In genomic region chr14:53619625-53620324, GRCh38 we compare ENCODE assay signal across 15 cellular contexts.
DNase-seq lines count a peak whose midpoint lies in the region; ATAC-seq and TF ChIP-seq lines count a peak whose summit lies in the region.
"Had no signal": no experiment of that assay in that cellular context is flagged by ENCODE, and none has a peak within 500 bp of the region (broad histone marks: within the 10 kb centered on the region; RNA-seq: fewer than 3 reads in every experiment).

No MANE protein-coding gene starts in this region.

- peaks cover 9% of the 10 kb centered on the region for H3K9me3 Mint-ChIP-seq in stimulated activated effector memory CD8-positive, alpha-beta T cell treated with anti-CD3 and anti-CD28 coated beads, Interleukin-12 subunit alpha, Interleukin-12 subunit beta, amount 100 ng/mL, for 72 hours
- H3K9me3 Mint-ChIP-seq: activated CD4-positive, alpha-beta memory T cell treated with anti-CD3 and anti-CD28 coated beads, Interleukin-2, amount 10 ng/mL, durations not matched to agents 7 days and 5 days had no signal

- no peak for TF ChIP-seq POLR2A in GM18505 (IDR thresholded peaks at IDR 0.05; ENCODE audit: borderline replicate concordance, extremely low read depth, insufficient read depth, insufficient read length)

- H3K27ac ChIP-seq in left lung (no peak overlapping the region), aorta (ENCODE audit: low read depth in 1 of 2, low read length in 2 of 2) (no peak overlapping the region)
- H3K27ac ChIP-seq: 22Rv1, neural progenitor cell had no signal

- ATAC-seq in Right ventricle myocardium inferior: peak; percentile 80
- peak; percentile 62 for ATAC-seq in left lung
- ATAC-seq in aorta (ENCODE audit: low FRiP score): peak; percentile 63
- no peak for ATAC-seq in stimulated activated effector memory CD8-positive, alpha-beta T cell treated with anti-CD3 and anti-CD28 coated beads, Interleukin-12 subunit alpha, Interleukin-12 subunit beta, amount 100 ng/mL, for 72 hours
- no peak for ATAC-seq in GM18505 (IDR thresholded peaks at IDR 0.05; ENCODE audit: unreplicated experiment)

- TF ChIP-seq CTCF in choroid plexus epithelial cell (conservative IDR thresholded peaks at IDR 0.05; ENCODE audit: low read depth, low read length): no peak
- no peak for TF ChIP-seq CTCF in left lung (IDR thresholded peaks at IDR 0.05)

- no peaks in the 10 kb centered on the region for H3K36me3 ChIP-seq in left lung
- no peaks in the 10 kb centered on the region for H3K36me3 ChIP-seq in aorta (ENCODE audit: control insufficient read depth in 1 of 2, insufficient read depth in 2 of 2, low read length in 1 of 2)
- H3K36me3 ChIP-seq: neural progenitor cell had no signal

- H3K27ac Mint-ChIP-seq in stimulated activated effector memory CD8-positive, alpha-beta T cell treated with anti-CD3 and anti-CD28 coated beads, Interleukin-12 subunit alpha, Interleukin-12 subunit beta, amount 100 ng/mL, for 72 hours: no peak overlapping the region
- H3K27ac Mint-ChIP-seq: activated CD4-positive, alpha-beta memory T cell treated with anti-CD3 and anti-CD28 coated beads, Interleukin-2, amount 10 ng/mL, durations not matched to agents 7 days and 5 days; activated naive CD8-positive, alpha-beta T cell; neural progenitor cell had no signal

- intact Hi-C loops in Right ventricle myocardium inferior (cut with DNase I) (no loop called here), cardiac septum (cut with DNase I) (no loop called here), left lung (cut with DNase I) (no loop called here), aorta (cut with DNase I) (no loop called here)

- no peaks in the 10 kb centered on the region for H3K4me1 ChIP-seq in left lung
- H3K4me1 ChIP-seq in aorta (ENCODE audit: control insufficient read depth in 1 of 2, insufficient read depth in 2 of 2, low read length in 2 of 2): no peaks in the 10 kb centered on the region

- H3K9me3 ChIP-seq in left lung: no peaks in the 10 kb centered on the region
- no peaks in the 10 kb centered on the region for H3K9me3 ChIP-seq in aorta (ENCODE audit: control insufficient read depth, low read length)

- no peaks in the 10 kb centered on the region for H3K4me1 Mint-ChIP-seq in stimulated activated effector memory CD8-positive, alpha-beta T cell treated with anti-CD3 and anti-CD28 coated beads, Interleukin-12 subunit alpha, Interleukin-12 subunit beta, amount 100 ng/mL, for 72 hours
- H3K4me1 Mint-ChIP-seq: activated CD4-positive, alpha-beta memory T cell treated with anti-CD3 and anti-CD28 coated beads, Interleukin-2, amount 10 ng/mL, durations not matched to agents 7 days and 5 days had no signal

- no peaks in the 10 kb centered on the region for H3K27me3 ChIP-seq in left lung
- H3K27me3 ChIP-seq in aorta (ENCODE audit: control insufficient read depth in 1 of 2, insufficient read depth in 2 of 2, low read length in 1 of 2): no peaks in the 10 kb centered on the region
- H3K27me3 ChIP-seq: neural progenitor cell had no signal

- 58 to 63% methylated on average over 5 of the region's 5 CpGs for WGBS in aorta, 2 donors

- H3K36me3 Mint-ChIP-seq in stimulated activated effector memory CD8-positive, alpha-beta T cell treated with anti-CD3 and anti-CD28 coated beads, Interleukin-12 subunit alpha, Interleukin-12 subunit beta, amount 100 ng/mL, for 72 hours: no peaks in the 10 kb centered on the region
- H3K36me3 Mint-ChIP-seq: activated naive CD8-positive, alpha-beta T cell; neural progenitor cell had no signal

- DNase-seq in Right ventricle myocardium inferior (ENCODE audit: missing footprints) (no peak), cardiac septum (ENCODE audit: low spot score) (no peak), choroid plexus epithelial cell (ENCODE audit: low read depth) (peak; percentile 26), left lung (no peak), aorta (no peak), NCI-H1417 (lab: John Stamatoyannopoulos, UW) (no peak)
- no peak for DNase-seq in stimulated activated effector memory CD8-positive, alpha-beta T cell treated with anti-CD3 and anti-CD28 coated beads, Interleukin-12 subunit alpha, Interleukin-12 subunit beta, amount 100 ng/mL, for 72 hours (ENCODE audit: low spot score in 2 of 2)
- DNase-seq: activated CD4-positive, alpha-beta memory T cell treated with anti-CD3 and anti-CD28 coated beads, Interleukin-2, amount 10 ng/mL, durations not matched to agents 7 days and 5 days; DMS79 treated with DMSO at 0.1 percent for 48 hours; NCI-H146; stimulated activated naive CD4-positive, alpha-beta T cell had no signal

- no peak overlapping the region for H3K4me3 Mint-ChIP-seq in stimulated activated effector memory CD8-positive, alpha-beta T cell treated with anti-CD3 and anti-CD28 coated beads, Interleukin-12 subunit alpha, Interleukin-12 subunit beta, amount 100 ng/mL, for 72 hours
- H3K4me3 Mint-ChIP-seq: activated CD4-positive, alpha-beta memory T cell treated with anti-CD3 and anti-CD28 coated beads, Interleukin-2, amount 10 ng/mL, durations not matched to agents 7 days and 5 days; activated naive CD8-positive, alpha-beta T cell; neural progenitor cell had no signal

- H3K4me3 ChIP-seq in choroid plexus epithelial cell (ENCODE audit: low read depth, low read length) (no peak overlapping the region), left lung (no peak overlapping the region), aorta (ENCODE audit: low read length in 2 of 2) (no peak overlapping the region)
- H3K4me3 ChIP-seq: neural progenitor cell had no signal

Comparison
In these comparisons a context has a peak if more than half of its experiments do, and no peak if none do; other contexts are left out.
1. ATAC-seq: peak in Right ventricle myocardium inferior (single experiment), left lung (single experiment) and aorta (single experiment); none in stimulated activated effector memory CD8-positive, alpha-beta T cell treated with anti-CD3 and anti-CD28 coated beads, Interleukin-12 subunit alpha, Interleukin-12 subunit beta, amount 100 ng/mL, for 72 hours (single experiment) and GM18505 (single experiment).